ENCODE assay signal across 1 cellular context in genomic region chr12:116533343-116534248, GRCh38.
TF ChIP-seq lines count a peak whose summit lies in the region.

No MANE protein-coding gene starts in this region.

TF ChIP-seq in K562, 482 proteins besides CTCF, POLR2A, EP300 and RAD21 (continued from another document and continues in another):
- TF ChIP-seq CLOCK (CRISPR knock-in tag; IDR thresholded peaks at IDR 0.05; ENCODE audit: borderline replicate concordance) (no peak), TAF1 (IDR thresholded peaks at IDR 0.05; ENCODE audit: control insufficient read depth, extremely low read depth, insufficient read depth, low read length, severe bottlenecking) (peak; percentile 19), HNRNPLL (IDR thresholded peaks at IDR 0.05; ENCODE audit: low read depth, low read length, poor library complexity, severe bottlenecking) (peak; percentile 45), ZNF23 (CRISPR knock-in tag; IDR thresholded peaks at IDR 0.05) (no peak), POLR2B (IDR thresholded peaks at IDR 0.05; ENCODE audit: low read depth, partially characterized antibody) (peak; percentile 54), PRDM10 (IDR thresholded peaks at IDR 0.05; ENCODE audit: partially characterized antibody) (peak; percentile 47), ZNF274 (IDR thresholded peaks at IDR 0.05; ENCODE audit: borderline replicate concordance, low read depth, low read length) (no peak), RREB1 (CRISPR knock-in tag; IDR thresholded peaks at IDR 0.05) (no peak), ZNF280A (IDR thresholded peaks at IDR 0.05; ENCODE audit: low read depth, partially characterized antibody) (no peak), ZNF197 (CRISPR knock-in tag; IDR thresholded peaks at IDR 0.05; ENCODE audit: low read depth) (no peak), TFE3 (CRISPR knock-in tag; IDR thresholded peaks at IDR 0.05) (no peak), ZNF445 (CRISPR knock-in tag; IDR thresholded peaks at IDR 0.05; ENCODE audit: low read depth) (no peak), CHD4 (IDR thresholded peaks at IDR 0.05; ENCODE audit: insufficient read depth, insufficient replicate concordance, low read depth, low read length, poor library complexity, severe bottlenecking) (no peak), HNRNPL (IDR thresholded peaks at IDR 0.05; ENCODE audit: low read depth, low read length) (no peak), EP400 (IDR thresholded peaks at IDR 0.05) (peak; percentile 60), ZBTB17 (CRISPR knock-in tag; IDR thresholded peaks at IDR 0.05) (peak; percentile 78), TCF3 (CRISPR knock-in tag; IDR thresholded peaks at IDR 0.05) (no peak), CREB5 (CRISPR knock-in tag; IDR thresholded peaks at IDR 0.05) (no peak), ILF3 (IDR thresholded peaks at IDR 0.05; ENCODE audit: borderline replicate concordance) (no peak), RBM22 (IDR thresholded peaks at IDR 0.05; ENCODE audit: low read depth, low read length, poor library complexity, severe bottlenecking) (no peak), ZNF217 (CRISPR knock-in tag; IDR thresholded peaks at IDR 0.05) (no peak), RCOR1 (IDR thresholded peaks at IDR 0.05; ENCODE audit: borderline replicate concordance in 1 of 2, low read depth in 2 of 2, low read length in 2 of 2) (peak in 1 of 2 experiments; percentile 75; a peak in 2 of 4 replicates), HDGF (IDR thresholded peaks at IDR 0.05) (no peak), POLR2H (tag; IDR thresholded peaks at IDR 0.05; ENCODE audit: low read depth) (no peak), ZNF224 (CRISPR knock-in tag; IDR thresholded peaks at IDR 0.05) (no peak), TSHZ1 (CRISPR knock-in tag; IDR thresholded peaks at IDR 0.05) (no peak), NKRF (IDR thresholded peaks at IDR 0.05; ENCODE audit: borderline replicate concordance) (no peak), U2AF2 (optimal IDR thresholded peaks at IDR 0.05; ENCODE audit: low read depth, low read length) (no peak)
